12 cellular contexts compared by ENCODE assay signal in the genomic region with DNA sequence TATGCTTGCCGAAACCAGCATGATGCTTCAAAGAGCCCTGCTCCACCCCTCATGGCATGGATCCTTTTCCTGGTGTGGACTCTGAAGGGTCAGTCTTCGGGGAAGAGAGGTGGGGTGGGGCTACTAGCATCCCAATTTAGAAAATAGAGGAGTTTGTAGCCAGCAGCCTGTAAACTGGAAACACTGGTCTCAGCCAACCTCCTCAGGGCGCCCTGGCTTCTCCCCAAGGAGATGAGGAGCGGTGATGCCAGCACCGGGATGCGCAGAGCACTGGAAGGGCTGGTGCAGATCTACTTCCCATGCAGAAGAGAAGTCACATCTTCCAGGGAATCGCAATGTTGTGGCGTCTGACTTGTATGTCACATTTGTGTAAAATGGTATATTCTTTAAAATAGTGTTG.
"Had no signal": no experiment of that assay in that cellular context is flagged by ENCODE, and none has a peak within 500 bp of the region (broad histone marks: within the 10 kb centered on the region; RNA-seq: fewer than 3 reads in every experiment).

No MANE protein-coding gene starts in this region.

- H3K9me3 Mint-ChIP-seq: memory B cell; neural crest cell; T-helper 1 cell treated with Interleukin-12 subunit alpha and Interleukin-12 subunit beta and Interleukin-4 antibody, amounts not matched to agents 30 μg/mL and 1 μg/mL, for 36 hours had no signal

- H3K27me3 ChIP-seq: ovary, tibial nerve had no signal

- H3K27me3 Mint-ChIP-seq: memory B cell had no signal

- H3K4me2 ChIP-seq: SK-N-SH had no signal

- H3K27ac ChIP-seq: gastrocnemius medialis, heart right ventricle, ovary had no signal

- H3K9me2 ChIP-seq: SK-N-SH had no signal

- H3K9ac ChIP-seq: SK-N-SH had no signal

- H3K4me3 ChIP-seq: gastrocnemius medialis, heart right ventricle, ovary, tibial nerve had no signal

- DNase-seq: activated CD4-positive, CD25-positive, alpha-beta regulatory T cell; activated CD8-positive, alpha-beta memory T cell treated with anti-CD3 and anti-CD28 coated beads, Interleukin-2, amount 50 U/mL, for 48 hours; activated naive CD4-positive, alpha-beta T cell treated with Interleukin-2 at 50 U/mL for 16 hours; effector CD8-positive, alpha-beta T cell; gastrocnemius medialis; heart right ventricle; SK-N-SH had no signal

- H3K4me3 Mint-ChIP-seq: memory B cell had no signal

- H3K36me3 ChIP-seq: gastrocnemius medialis, ovary had no signal

- H3K9me3 ChIP-seq: gastrocnemius medialis, heart right ventricle, ovary, SK-N-SH, tibial nerve had no signal
